19 cellular contexts compared by ENCODE assay signal in the genomic region with DNA sequence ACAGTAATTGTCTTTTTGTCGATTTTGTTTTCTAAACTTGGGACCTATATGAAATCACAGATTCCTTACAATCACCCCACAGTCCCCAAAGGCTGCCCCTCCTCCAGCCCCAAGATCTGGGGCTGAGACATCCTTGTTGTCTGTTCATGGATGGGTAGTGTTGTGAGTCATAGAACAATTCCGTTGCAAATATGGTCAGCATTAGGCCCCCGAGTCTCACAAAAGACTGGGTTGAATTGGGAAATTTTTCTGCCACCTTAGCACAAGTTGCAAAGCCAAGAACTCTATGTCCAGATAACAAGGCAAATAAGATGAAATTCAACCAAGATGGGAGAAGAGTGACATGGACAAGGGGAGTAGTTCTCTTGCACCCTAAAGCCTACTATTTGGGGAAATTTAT. TPM values are rescaled to one million over a fixed set of nuclear protein-coding genes. Genes with fewer than 3 reads are reported as not detected.
A peak's percentile ranks its signal among the peaks of the same experiment; 100 is the strongest.
DNase-seq lines count a peak whose midpoint lies in the region; ATAC-seq, FAIRE-seq and TF ChIP-seq lines count a peak whose summit lies in the region.
"Had no signal": no experiment of that assay in that cellular context is flagged by ENCODE, and none has a peak within 500 bp of the region (broad histone marks: within the 10 kb centered on the region; RNA-seq: fewer than 3 reads in every experiment).

No MANE protein-coding gene starts in this region.

- no peak for DNase-seq in GM23338 (ENCODE audit: low spot score)
- no peak for DNase-seq in RWPE2 (ENCODE audit: low spot score)
- DNase-seq in fibroblast of mammary gland (ENCODE audit: low read depth): peak; percentile 86
- DNase-seq in skeletal muscle cell (ENCODE audit: low read depth): peak; percentile 47
- DNase-seq in NCI-H2107 treated with DMSO at 0.1 percent for 48 hours (lab: John Stamatoyannopoulos, UW; ENCODE audit: unreplicated experiment): no peak
- DNase-seq in GM10266 (ENCODE audit: extremely low spot score): no peak
- no peak for DNase-seq in kidney
- DNase-seq: activated naive CD8-positive, alpha-beta T cell treated with anti-CD3 and anti-CD28 coated beads, Interleukin-2, amount 10 ng/mL, durations not matched to agents 7 days and 5 days; activated T-cell treated with anti-CD3 and anti-CD28 coated beads, Interleukin-2, amount 50 U/mL, for 24 hours; CD4-positive, alpha-beta T cell; cerebellar nuclear complex; DND-41; NCI-H2227 treated with DMSO at 0.1 percent for 48 hours; right lobe of liver; thyroid gland had no signal

- FAIRE-seq in kidney (lab: Jason Lieb, UNC): no peak
- FAIRE-seq: GM12878, TTC549 had no signal

- intact Hi-C loops in kidney (cut with DNase I): no loop called here

- no peaks in the 10 kb centered on the region for H3K79me2 ChIP-seq in GM23338 (replicated peaks; ENCODE audit: insufficient read depth)

- no peaks in the 10 kb centered on the region for H3K36me3 ChIP-seq in GM23338 (ENCODE audit: insufficient read depth)
- H3K36me3 ChIP-seq in RWPE2 (ENCODE audit: low read depth): no peaks in the 10 kb centered on the region
- no peaks in the 10 kb centered on the region for H3K36me3 ChIP-seq in kidney (ENCODE audit: control insufficient read depth in 1 of 2, insufficient read depth in 2 of 2, low read length in 2 of 2)
- H3K36me3 ChIP-seq: right lobe of liver, thyroid gland had no signal

- no peak overlapping the region for H3K4me3 ChIP-seq in GM23338
- no peak overlapping the region for H3K4me3 ChIP-seq in RWPE2 (ENCODE audit: severe bottlenecking)
- H3K4me3 ChIP-seq in fibroblast of mammary gland (ENCODE audit: control insufficient read depth, low read depth, low read length): no peak overlapping the region
- no peak overlapping the region for H3K4me3 ChIP-seq in skeletal muscle cell (ENCODE audit: low read depth, low read length)
- H3K4me3 ChIP-seq in kidney (ENCODE audit: low read length in 2 of 2): no peak overlapping the region
- H3K4me3 ChIP-seq: GM12878, right lobe of liver, thyroid gland had no signal

- no peak overlapping the region for H3K27ac ChIP-seq in GM23338 (ENCODE audit: low read depth)
- H3K27ac ChIP-seq in RWPE2 (ENCODE audit: poor library complexity, severe bottlenecking): no peak overlapping the region
- H3K27ac ChIP-seq in kidney (ENCODE audit: low read depth in 2 of 2, low read length in 2 of 2): no peak overlapping the region
- H3K27ac ChIP-seq: right lobe of liver, thyroid gland had no signal

- TF ChIP-seq CTCF in GM23338 (conservative IDR thresholded peaks at IDR 0.05; ENCODE audit: low read depth in 2 of 2) (no peak), RWPE2 (IDR thresholded peaks at IDR 0.05; ENCODE audit: poor library complexity, severe bottlenecking) (no peak), fibroblast of mammary gland (conservative IDR thresholded peaks at IDR 0.05; ENCODE audit: control insufficient read depth, insufficient read depth, low read depth, low read length) (no peak), GM10266 (IDR thresholded peaks at IDR 0.05; ENCODE audit: control insufficient read depth, insufficient read depth, low read depth, missing control alignments) (no peak), kidney (IDR thresholded peaks at IDR 0.05; ENCODE audit: borderline replicate concordance, extremely low read depth, insufficient read depth) (no peak)

- H3K4me2 ChIP-seq in GM23338: no peak overlapping the region

- H2AFZ ChIP-seq in GM23338: peak overlapping the region; percentile 72; the same call in 1 of the 2 replicates

- H3K27me3 ChIP-seq in GM23338 (ENCODE audit: insufficient read depth): no peaks in the 10 kb centered on the region
- H3K27me3 ChIP-seq in RWPE2 (ENCODE audit: insufficient read depth, poor library complexity, severe bottlenecking): no peaks in the 10 kb centered on the region
- H3K27me3 ChIP-seq: right lobe of liver, thyroid gland had no signal

- H3F3A ChIP-seq in GM23338 (replicated peaks; ENCODE audit: low read depth): no peaks in the 10 kb centered on the region

- no peaks in the 10 kb centered on the region; the same call in 2 of the 3 replicates for H3K9me3 Mint-ChIP-seq in GM23338
- H3K9me3 Mint-ChIP-seq: activated T-cell treated with anti-CD3 and anti-CD28 coated beads, Interleukin-2, amount 50 U/mL, for 24 hours; CD4-positive, alpha-beta T cell had no signal

- H3K27ac Mint-ChIP-seq in GM23338: no peak overlapping the region; the same call in 1 of the 2 replicates
- H3K27ac Mint-ChIP-seq: activated naive CD8-positive, alpha-beta T cell treated with anti-CD3 and anti-CD28 coated beads, Interleukin-2, amount 10 ng/mL, durations not matched to agents 7 days and 5 days; activated T-cell treated with anti-CD3 and anti-CD28 coated beads, Interleukin-2, amount 50 U/mL, for 24 hours; CD4-positive, alpha-beta T cell; mesothelial cell of epicardium had no signal

- H3K4me1 ChIP-seq in GM23338 (ENCODE audit: insufficient read depth): peaks cover 10% of the 10 kb centered on the region
- peaks cover 16% of the 10 kb centered on the region for H3K4me1 ChIP-seq in RWPE2 (ENCODE audit: insufficient read depth, poor library complexity, severe bottlenecking)
- H3K4me1 ChIP-seq in kidney (ENCODE audit: control insufficient read depth in 1 of 2, insufficient read depth in 1 of 2, low read depth in 1 of 2, low read length in 2 of 2): no peaks in the 10 kb centered on the region
- H3K4me1 ChIP-seq: thyroid gland had no signal

- H3K9ac ChIP-seq in kidney (ENCODE audit: low read length in 2 of 2): no peak overlapping the region

- peaks cover 11% of the 10 kb centered on the region for H3K4me1 Mint-ChIP-seq in GM23338

- no peak overlapping the region for H3K4me3 Mint-ChIP-seq in GM23338
- H3K4me3 Mint-ChIP-seq: activated naive CD8-positive, alpha-beta T cell treated with anti-CD3 and anti-CD28 coated beads, Interleukin-2, amount 10 ng/mL, durations not matched to agents 7 days and 5 days; activated T-cell treated with anti-CD3 and anti-CD28 coated beads, Interleukin-2, amount 50 U/mL, for 24 hours; CD4-positive, alpha-beta T cell; mesothelial cell of epicardium had no signal

- H3K27me3 Mint-ChIP-seq in GM23338 (ENCODE audit: insufficient read depth, low read depth, poor library complexity): peaks cover 2% of the 10 kb centered on the region
- H3K27me3 Mint-ChIP-seq: activated naive CD8-positive, alpha-beta T cell treated with anti-CD3 and anti-CD28 coated beads, Interleukin-2, amount 10 ng/mL, durations not matched to agents 7 days and 5 days; activated T-cell treated with anti-CD3 and anti-CD28 coated beads, Interleukin-2, amount 50 U/mL, for 24 hours; CD4-positive, alpha-beta T cell had no signal

- no peaks in the 10 kb centered on the region for H3K36me3 Mint-ChIP-seq in GM23338 (ENCODE audit: low read depth)
- H3K36me3 Mint-ChIP-seq: mesothelial cell of epicardium had no signal

- no peak for ATAC-seq in GM23338
- ATAC-seq in RWPE2 (ENCODE audit: low read depth): peak; percentile 52; the same call in 2 of the 3 replicates
- ATAC-seq in HG02981 (IDR thresholded peaks at IDR 0.05; ENCODE audit: unreplicated experiment): no peak
- ATAC-seq: GM12878, right lobe of liver had no signal

- no peaks in the 10 kb centered on the region for H3K9me2 ChIP-seq in GM23338 (ENCODE audit: insufficient read depth)

- H3K9me3 ChIP-seq in RWPE2 (ENCODE audit: severe bottlenecking) (no peaks in the 10 kb centered on the region), kidney (ENCODE audit: control insufficient read depth in 1 of 2, low read length in 2 of 2) (no peaks in the 10 kb centered on the region)
- H3K9me3 ChIP-seq: right lobe of liver, thyroid gland had no signal

- H4K20me1 ChIP-seq in GM23338 (replicated peaks; ENCODE audit: insufficient read depth): no peaks in the 10 kb centered on the region

TF ChIP-seq in GM23338, 12 proteins besides CTCF, POLR2A, EP300 and RAD21:
- TF ChIP-seq, protein P1, sequence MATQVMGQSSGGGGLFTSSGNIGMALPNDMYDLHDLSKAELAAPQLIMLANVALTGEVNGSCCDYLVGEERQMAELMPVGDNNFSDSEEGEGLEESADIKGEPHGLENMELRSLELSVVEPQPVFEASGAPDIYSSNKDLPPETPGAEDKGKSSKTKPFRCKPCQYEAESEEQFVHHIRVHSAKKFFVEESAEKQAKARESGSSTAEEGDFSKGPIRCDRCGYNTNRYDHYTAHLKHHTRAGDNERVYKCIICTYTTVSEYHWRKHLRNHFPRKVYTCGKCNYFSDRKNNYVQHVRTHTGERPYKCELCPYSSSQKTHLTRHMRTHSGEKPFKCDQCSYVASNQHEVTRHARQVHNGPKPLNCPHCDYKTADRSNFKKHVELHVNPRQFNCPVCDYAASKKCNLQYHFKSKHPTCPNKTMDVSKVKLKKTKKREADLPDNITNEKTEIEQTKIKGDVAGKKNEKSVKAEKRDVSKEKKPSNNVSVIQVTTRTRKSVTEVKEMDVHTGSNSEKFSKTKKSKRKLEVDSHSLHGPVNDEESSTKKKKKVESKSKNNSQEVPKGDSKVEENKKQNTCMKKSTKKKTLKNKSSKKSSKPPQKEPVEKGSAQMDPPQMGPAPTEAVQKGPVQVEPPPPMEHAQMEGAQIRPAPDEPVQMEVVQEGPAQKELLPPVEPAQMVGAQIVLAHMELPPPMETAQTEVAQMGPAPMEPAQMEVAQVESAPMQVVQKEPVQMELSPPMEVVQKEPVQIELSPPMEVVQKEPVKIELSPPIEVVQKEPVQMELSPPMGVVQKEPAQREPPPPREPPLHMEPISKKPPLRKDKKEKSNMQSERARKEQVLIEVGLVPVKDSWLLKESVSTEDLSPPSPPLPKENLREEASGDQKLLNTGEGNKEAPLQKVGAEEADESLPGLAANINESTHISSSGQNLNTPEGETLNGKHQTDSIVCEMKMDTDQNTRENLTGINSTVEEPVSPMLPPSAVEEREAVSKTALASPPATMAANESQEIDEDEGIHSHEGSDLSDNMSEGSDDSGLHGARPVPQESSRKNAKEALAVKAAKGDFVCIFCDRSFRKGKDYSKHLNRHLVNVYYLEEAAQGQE (IDR thresholded peaks at IDR 0.05; ENCODE audit: unreplicated experiment): no peak
- TF ChIP-seq STAT1 (IDR thresholded peaks at IDR 0.05; ENCODE audit: unreplicated experiment) (no peak), EZH2 (IDR thresholded peaks at IDR 0.05; ENCODE audit: low read depth, unreplicated experiment) (no peak), JUNB (IDR thresholded peaks at IDR 0.05; ENCODE audit: unreplicated experiment) (no peak), ZNF331 (CRISPR knock-in tag; IDR thresholded peaks at IDR 0.05; ENCODE audit: low read depth) (no peak), CREB1 (CRISPR knock-in tag; IDR thresholded peaks at IDR 0.05; ENCODE audit: low read depth) (no peak), POLR2AphosphoS5 (IDR thresholded peaks at IDR 0.05; ENCODE audit: low read depth) (no peak), ZNF114 (CRISPR knock-in tag; IDR thresholded peaks at IDR 0.05) (no peak)

RNA-seq across cellular contexts. Expression of a gene that starts 10.5 kb away (rescaled TPM):
- total RNA-seq in GM23338 (2014; rRNA removed; shearing (Covaris generic)): 59.2 and 65.5 TPM in 2 replicates
- polyA plus RNA-seq in GM23338 (2016; fragmentation: Nextera tagmentation; extraction: Ambion mirVana): 19.8 and 21.7 TPM in 2 replicates
- total RNA-seq in kidney: 50.1 TPM
- polyA plus RNA-seq in kidney (ENCODE audit: insufficient read depth, low read depth, low replicate concordance): 23.2 TPM

Comparison
In these comparisons a context has a peak if more than half of its experiments do, and no peak if none do; other contexts are left out.
1. DNase-seq: peak in fibroblast of mammary gland (single experiment) and skeletal muscle cell (single experiment); none in GM23338 (single experiment), RWPE2 (single experiment), NCI-H2107 treated with DMSO at 0.1 percent for 48 hours (single experiment), GM10266 (single experiment) and kidney (single experiment).